In the genomic region with DNA sequence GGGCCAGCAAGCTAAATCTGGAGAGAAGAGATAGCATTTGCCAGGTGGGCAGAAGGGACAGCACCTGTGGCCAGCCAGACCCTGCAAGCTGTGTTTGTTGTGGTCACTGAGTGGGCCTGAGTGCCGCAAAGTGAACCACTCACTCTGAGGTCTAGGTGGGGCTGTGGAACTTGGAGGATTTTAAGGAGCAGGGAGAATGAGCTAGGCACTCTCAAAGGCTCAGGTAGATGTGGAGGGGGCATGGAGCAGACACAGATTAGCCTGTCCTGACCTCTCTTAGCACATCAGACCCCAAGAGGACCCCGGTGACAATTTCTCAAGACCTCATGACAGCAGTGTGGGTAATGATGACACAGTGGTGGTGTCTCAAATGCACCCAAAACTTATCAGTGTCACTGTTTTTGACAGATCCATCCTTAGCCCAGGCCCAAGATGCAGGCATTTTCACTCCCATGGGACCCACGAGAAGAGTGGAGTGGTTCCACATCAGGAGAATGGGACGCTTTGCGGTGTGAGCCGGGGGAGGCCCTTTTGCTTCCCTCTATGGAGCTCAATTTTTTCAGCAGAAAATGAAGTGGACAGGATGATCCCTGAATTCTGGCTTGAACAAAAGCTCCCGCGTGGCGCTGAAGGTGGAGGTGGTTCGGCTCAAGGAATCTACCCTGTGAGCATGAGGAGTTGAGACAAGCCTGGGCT, we compare ENCODE assay signal across 10 cellular contexts. TPM values are rescaled to one million over a fixed set of nuclear protein-coding genes. Genes with fewer than 3 reads are reported as not detected.
A peak's percentile ranks its signal among the peaks of the same experiment; 100 is the strongest.
DNase-seq lines count a peak whose midpoint lies in the region; ATAC-seq and TF ChIP-seq lines count a peak whose summit lies in the region.
"Had no signal": no experiment of that assay in that cellular context is flagged by ENCODE, and none has a peak within 500 bp of the region (broad histone marks: within the 10 kb centered on the region; RNA-seq: fewer than 3 reads in every experiment).

No MANE protein-coding gene starts in this region.

- TF ChIP-seq CTCF in heart right ventricle (IDR thresholded peaks at IDR 0.05) = peak in 1 of 9 donors; percentile 14
- no peak for TF ChIP-seq CTCF in right atrium auricular region (IDR thresholded peaks at IDR 0.05)

- peaks cover 33% of the 10 kb centered on the region for H3K27me3 Mint-ChIP-seq in activated T-helper 1 cell treated with anti-CD3 and anti-CD28 coated beads, Interleukin-12 subunit alpha, Interleukin-12 subunit beta, Interleukin-2, Interleukin-4 antibody, amounts not matched to agents 30 ng/mL and 10 ng/mL and 1 ng/mL, durations not matched to agents 14 hours and 24 hours and 36 hours (ENCODE audit: insufficient read depth)

- H3K27me3 ChIP-seq in heart right ventricle (peaks cover 0 to 28% (median 0%) of the 10 kb centered on the region in 7 donors), right atrium auricular region (no peaks in the 10 kb centered on the region), mesenchymal stem cell (ENCODE audit: control insufficient read depth in 1 of 2, insufficient read depth in 1 of 2, low read length in 2 of 2) (peaks cover 38 to 47% of the 10 kb centered on the region in 2 experiments), aorta (ENCODE audit: control insufficient read depth in 1 of 2, insufficient read depth in 2 of 2, low read length in 1 of 2) (no peaks in the 10 kb centered on the region)

- H3K4me2 ChIP-seq in mesenchymal stem cell (ENCODE audit: low read length, poor library complexity, severe bottlenecking) = no peak overlapping the region

- H3K36me3 ChIP-seq in heart right ventricle (no peaks in the 10 kb centered on the region), right atrium auricular region (no peaks in the 10 kb centered on the region), mesenchymal stem cell (ENCODE audit: control insufficient read depth in 1 of 2, insufficient read depth in 2 of 2, low read depth in 1 of 2, low read length in 2 of 2) (no peaks in the 10 kb centered on the region), aorta (ENCODE audit: control insufficient read depth in 1 of 2, insufficient read depth in 2 of 2, low read length in 1 of 2) (no peaks in the 10 kb centered on the region)

- H3K14ac ChIP-seq in mesenchymal stem cell (ENCODE audit: low read length in 2 of 2) = peak overlapping the region in 1 of 2 experiments; percentile 66

- peak overlapping the region in 5 of 10 donors; percentile 7 to 22 (median 15) for H3K4me3 ChIP-seq in heart right ventricle
- peak overlapping the region in 1 of 2 donors; percentile 23 for H3K4me3 ChIP-seq in right atrium auricular region
- H3K4me3 ChIP-seq in mesenchymal stem cell (ENCODE audit: insufficient read depth in 1 of 2, low read depth in 1 of 2, low read length in 2 of 2) = peak overlapping the region in 1 of 2 experiments; percentile 64
- no peak overlapping the region for H3K4me3 ChIP-seq in aorta (ENCODE audit: low read length in 2 of 2)

- peak overlapping the region in 1 of 2 experiments; percentile 35 for H3K4ac ChIP-seq in mesenchymal stem cell (ENCODE audit: low read depth in 1 of 2, low read length in 2 of 2)

- H4K91ac ChIP-seq in mesenchymal stem cell (ENCODE audit: low read length) = no peak overlapping the region

- no peak overlapping the region for H2AK5ac ChIP-seq in mesenchymal stem cell (ENCODE audit: low read length, severe bottlenecking)

- H4K8ac ChIP-seq in mesenchymal stem cell (ENCODE audit: low read length) = no peak overlapping the region

- peak overlapping the region; percentile 42 for H3K9ac ChIP-seq in mesenchymal stem cell (ENCODE audit: low read length)

- peak overlapping the region; percentile 54 for H3K4me3 Mint-ChIP-seq in activated T-helper 1 cell treated with anti-CD3 and anti-CD28 coated beads, Interleukin-12 subunit alpha, Interleukin-12 subunit beta, Interleukin-2, Interleukin-4 antibody, amounts not matched to agents 30 ng/mL and 10 ng/mL and 1 ng/mL, durations not matched to agents 14 hours and 24 hours and 36 hours

- H3K4me1 Mint-ChIP-seq in activated T-helper 1 cell treated with anti-CD3 and anti-CD28 coated beads, Interleukin-12 subunit alpha, Interleukin-12 subunit beta, Interleukin-2, Interleukin-4 antibody, amounts not matched to agents 30 ng/mL and 10 ng/mL and 1 ng/mL, durations not matched to agents 14 hours and 24 hours and 36 hours (ENCODE audit: low read depth) = peaks cover 33% of the 10 kb centered on the region

- H3K23ac ChIP-seq in mesenchymal stem cell (ENCODE audit: low read length in 2 of 2) = no peak overlapping the region

- H2BK120ac ChIP-seq in mesenchymal stem cell (ENCODE audit: low read depth, low read length) = no peak overlapping the region

- no peaks in the 10 kb centered on the region for H3K79me1 ChIP-seq in mesenchymal stem cell (replicated peaks; ENCODE audit: low read length, poor library complexity, severe bottlenecking)

- H3K36me3 Mint-ChIP-seq in activated T-helper 1 cell treated with anti-CD3 and anti-CD28 coated beads, Interleukin-12 subunit alpha, Interleukin-12 subunit beta, Interleukin-2, Interleukin-4 antibody, amounts not matched to agents 30 ng/mL and 10 ng/mL and 1 ng/mL, durations not matched to agents 14 hours and 24 hours and 36 hours (ENCODE audit: low read depth) = no peaks in the 10 kb centered on the region

- H2BK5ac ChIP-seq in mesenchymal stem cell (ENCODE audit: low read depth, low read length, poor library complexity, severe bottlenecking) = no peak overlapping the region

- H3K9me3 Mint-ChIP-seq in activated T-helper 1 cell treated with anti-CD3 and anti-CD28 coated beads, Interleukin-12 subunit alpha, Interleukin-12 subunit beta, Interleukin-2, Interleukin-4 antibody, amounts not matched to agents 30 ng/mL and 10 ng/mL and 1 ng/mL, durations not matched to agents 14 hours and 24 hours and 36 hours = no peaks in the 10 kb centered on the region

- no peak overlapping the region for H2BK15ac ChIP-seq in mesenchymal stem cell (ENCODE audit: low read depth, poor library complexity, severe bottlenecking)

- peak overlapping the region; percentile 6 for H2AFZ ChIP-seq in mesenchymal stem cell (ENCODE audit: low read depth, low read length)

- ATAC-seq in heart right ventricle (peak in 6 of 8 donors; percentile 5 to 28 (median 10)), aorta (ENCODE audit: low FRiP score) (peak; percentile 45), GM18517 (IDR thresholded peaks at IDR 0.05; ENCODE audit: unreplicated experiment) (no peak)

- H2BK12ac ChIP-seq in mesenchymal stem cell (ENCODE audit: low read length in 2 of 2) = peak overlapping the region in 1 of 2 experiments; percentile 38

- WGBS in heart right ventricle, 2 donors = 90 to 93% methylated on average over 10 of the region's 10 CpGs
- WGBS in mesenchymal stem cell = 95% methylated on average over 10 of the region's 10 CpGs
- WGBS in aorta, 2 donors = 96 to 97% methylated on average over 10 of the region's 10 CpGs

- H3K27ac ChIP-seq in heart right ventricle (peak overlapping the region in 5 of 10 donors; percentile 21 to 70 (median 24)), right atrium auricular region (peak overlapping the region in 1 of 2 donors; percentile 9), mesenchymal stem cell (ENCODE audit: low read length, poor library complexity, severe bottlenecking) (no peak overlapping the region), aorta (ENCODE audit: low read depth in 1 of 2, low read length in 2 of 2) (no peak overlapping the region)

- peak overlapping the region; percentile 53 for H3K27ac Mint-ChIP-seq in activated T-helper 1 cell treated with anti-CD3 and anti-CD28 coated beads, Interleukin-12 subunit alpha, Interleukin-12 subunit beta, Interleukin-2, Interleukin-4 antibody, amounts not matched to agents 30 ng/mL and 10 ng/mL and 1 ng/mL, durations not matched to agents 14 hours and 24 hours and 36 hours

- H3K18ac ChIP-seq in mesenchymal stem cell (ENCODE audit: low read depth in 1 of 2, low read length in 2 of 2) = peak overlapping the region in 1 of 2 experiments; percentile 44

- H3K9me3 ChIP-seq in heart right ventricle (no peaks in the 10 kb centered on the region), right atrium auricular region (no peaks in the 10 kb centered on the region), mesenchymal stem cell (ENCODE audit: control insufficient read depth, low read length) (no peaks in the 10 kb centered on the region), aorta (ENCODE audit: control insufficient read depth, low read length) (no peaks in the 10 kb centered on the region)

- H3K4me1 ChIP-seq in heart right ventricle = peaks cover 12 to 43% (median 37%) of the 10 kb centered on the region in 9 donors
- peaks cover 0 to 27% of the 10 kb centered on the region in 2 donors for H3K4me1 ChIP-seq in right atrium auricular region
- peaks cover 14% of the 10 kb centered on the region for H3K4me1 ChIP-seq in mesenchymal stem cell (ENCODE audit: control insufficient read depth, insufficient read depth, low read depth, low read length)
- no peaks in the 10 kb centered on the region for H3K4me1 ChIP-seq in aorta (ENCODE audit: control insufficient read depth in 1 of 2, insufficient read depth in 2 of 2, low read length in 2 of 2)

- no peak for DNase-seq in heart right ventricle
- no peak for DNase-seq in right atrium auricular region (ENCODE audit: low spot score)
- no peak for DNase-seq in activated T-helper 1 cell treated with anti-CD3 and anti-CD28 coated beads, Interleukin-12 subunit alpha, Interleukin-12 subunit beta, Interleukin-2, Interleukin-4 antibody, amounts not matched to agents 30 ng/mL and 10 ng/mL and 1 ng/mL, durations not matched to agents 14 hours and 24 hours and 36 hours (ENCODE audit: low spot score)
- DNase-seq in mesenchymal stem cell = no peak
- no peak for DNase-seq in aorta
- DNase-seq in EL = no peak
- no peak for DNase-seq in DMS53 treated with DMSO at 0.1 percent for 48 hours (lab: John Stamatoyannopoulos, UW; ENCODE audit: unreplicated experiment)
- DNase-seq: activated CD8-positive, alpha-beta memory T cell treated with anti-CD3 and anti-CD28 coated beads, Interleukin-2, amount 50 U/mL, for 4 hours; DMS153 had no signal

- intact Hi-C loops in heart right ventricle (cut with DNase I) = no loop called here
- intact Hi-C loops in activated T-helper 1 cell treated with anti-CD3 and anti-CD28 coated beads, Interleukin-12 subunit alpha, Interleukin-12 subunit beta, Interleukin-2, Interleukin-4 antibody, amounts not matched to agents 30 ng/mL and 10 ng/mL and 1 ng/mL, durations not matched to agents 14 hours and 24 hours and 36 hours (cut with micrococcal nuclease) = loop anchor here (1.0 to 5.0 kb wide), 6 partner anchors 42 to 429 kb away; no protein-coding TSS in a partner anchor
- intact Hi-C loops in aorta (cut with DNase I) = no loop called here

RNA-seq across cellular contexts. Expression of a gene that starts 43.8 kb away (rescaled TPM):
- total RNA-seq in heart right ventricle (10 to 100 TPM in 9 of 10 donors, 1 to 10 TPM in 1; 9.7 to 21.7 (median 13.6) TPM), right atrium auricular region (10 to 100 TPM; 23.3 to 61.7 TPM), aorta (10 to 100 TPM; 43.0 to 89.9 TPM)
- polyA plus RNA-seq in heart right ventricle (1 to 10 TPM; 7.5 to 8.4 TPM), aorta (10 to 100 TPM in 1 of 2 donors, 1 to 10 TPM in 1; 8.3 to 13.4 TPM)
- total RNA-seq in activated T-helper 1 cell treated with anti-CD3 and anti-CD28 coated beads, Interleukin-12 subunit alpha, Interleukin-12 subunit beta, Interleukin-2, Interleukin-4 antibody, amounts not matched to agents 30 ng/mL and 10 ng/mL and 1 ng/mL, durations not matched to agents 14 hours and 24 hours and 36 hours = 123 and 126 TPM in 2 replicates
- polyA plus RNA-seq in mesenchymal stem cell (2013, experiment 1 of 2) = 42.9 TPM
- polyA plus RNA-seq in mesenchymal stem cell (2013, experiment 2 of 2) = 39.2 TPM
